ENCODE assay signal across 9 cellular contexts in genomic region chr1:168504064-168504837, GRCh38. TPM values are rescaled to one million over a fixed set of nuclear protein-coding genes. Genes with fewer than 3 reads are reported as not detected.
DNase-seq lines count a peak whose midpoint lies in the region; ATAC-seq, FAIRE-seq and TF ChIP-seq lines count a peak whose summit lies in the region.
"Had no signal": no experiment of that assay in that cellular context is flagged by ENCODE, and none has a peak within 500 bp of the region (broad histone marks: within the 10 kb centered on the region; RNA-seq: fewer than 3 reads in every experiment).

No MANE protein-coding gene starts in this region.

- H3K36me3 ChIP-seq in pancreas = no peaks in the 10 kb centered on the region

- H3K4me3 Mint-ChIP-seq in activated naive CD8-positive, alpha-beta T cell treated with anti-CD3 and anti-CD28 coated beads, Interleukin-2, amount 10 ng/mL, durations not matched to agents 7 days and 5 days = peak overlapping the region; percentile 25

- peaks cover 0 to 12% (median 12%) of the 10 kb centered on the region in 3 donors for H3K4me1 ChIP-seq in pancreas

- H3K9me3 ChIP-seq in pancreas = no peaks in the 10 kb centered on the region

- peak overlapping the region; percentile 80 for H3K27ac Mint-ChIP-seq in activated naive CD8-positive, alpha-beta T cell treated with anti-CD3 and anti-CD28 coated beads, Interleukin-2, amount 10 ng/mL, durations not matched to agents 7 days and 5 days

- peak overlapping the region in 1 of 4 donors; percentile 5 for H3K27ac ChIP-seq in pancreas

- WGBS in pancreas, 2 donors = 65 to 69% methylated on average over 4 of the region's 4 CpGs

- H3K36me3 Mint-ChIP-seq in activated naive CD8-positive, alpha-beta T cell treated with anti-CD3 and anti-CD28 coated beads, Interleukin-2, amount 10 ng/mL, durations not matched to agents 7 days and 5 days = peaks cover 58% of the 10 kb centered on the region

- ATAC-seq in HG03139 (IDR thresholded peaks at IDR 0.05; ENCODE audit: unreplicated experiment) (peak; percentile 62), pancreas (peak; percentile 67 to 86 (median 72))
- peak; percentile 99 for ATAC-seq in activated naive CD8-positive, alpha-beta T cell treated with anti-CD3 and anti-CD28 coated beads, Interleukin-2, amount 10 ng/mL, durations not matched to agents 7 days and 5 days (ENCODE audit: low read depth)

- no peak overlapping the region for H3K4me3 ChIP-seq in pancreas

- DNase-seq in stimulated activated CD4-positive, alpha-beta T cell treated with anti-CD3 and anti-CD28 coated beads, Interleukin-1b, Interleukin-23, amount 100 ng/mL, for 48 hours = peak; percentile 19
- DNase-seq in stimulated activated CD4-positive, alpha-beta T cell treated with anti-CD3 and anti-CD28 coated beads, Interleukin-12 subunit alpha, Interleukin-12 subunit beta, amount 100 ng/mL, for 4 hours = no peak
- no peak for DNase-seq in activated naive CD8-positive, alpha-beta T cell treated with anti-CD3 and anti-CD28 coated beads, Interleukin-2, amount 10 ng/mL, durations not matched to agents 7 days and 5 days
- DNase-seq in pancreas = peak in 2 of 6 donors; percentile 42 to 45
- no peak for DNase-seq in G401 (ENCODE audit: low spot score)
- no peak for DNase-seq in NCI-H1092 (lab: John Stamatoyannopoulos, UW)
- no peak for DNase-seq in SHP77 (lab: John Stamatoyannopoulos, UW)

- in situ Hi-C loops in G401 (cut with HindIII; ENCODE audit: low sequenced_read_pairs) = no loop called here

- intact Hi-C loops in pancreas (cut with DNase I) = no loop called here

- FAIRE-seq in pancreas (lab: Jason Lieb, UNC) = no peak

- H3K9me3 Mint-ChIP-seq in activated naive CD8-positive, alpha-beta T cell treated with anti-CD3 and anti-CD28 coated beads, Interleukin-2, amount 10 ng/mL, durations not matched to agents 7 days and 5 days = peaks cover 9% of the 10 kb centered on the region

- H3K27me3 ChIP-seq in pancreas = no peaks in the 10 kb centered on the region

- TF ChIP-seq CTCF in pancreas (IDR thresholded peaks at IDR 0.05) = no peak

- POLR2A ChIA-PET in activated naive CD8-positive, alpha-beta T cell treated with anti-CD3 and anti-CD28 coated beads, Interleukin-2, amount 10 ng/mL, durations not matched to agents 7 days and 5 days (lab: Charles Lee) = interaction anchor here (1.0 to 2.0 kb wide), 3 partner anchors 16 to 864 kb away, joined by 3 to 10 read pairs (median 3); partner anchors contain the start of genes BLZF1 and NME7

- no peaks in the 10 kb centered on the region for H3K27me3 Mint-ChIP-seq in activated naive CD8-positive, alpha-beta T cell treated with anti-CD3 and anti-CD28 coated beads, Interleukin-2, amount 10 ng/mL, durations not matched to agents 7 days and 5 days

- peaks cover 71% of the 10 kb centered on the region for H3K4me1 Mint-ChIP-seq in activated naive CD8-positive, alpha-beta T cell treated with anti-CD3 and anti-CD28 coated beads, Interleukin-2, amount 10 ng/mL, durations not matched to agents 7 days and 5 days

RNA-seq across cellular contexts. Expression of gene XCL2, which starts 39.5 kb away (rescaled TPM):
- total RNA-seq in activated naive CD8-positive, alpha-beta T cell treated with anti-CD3 and anti-CD28 coated beads, Interleukin-2, amount 10 ng/mL, durations not matched to agents 7 days and 5 days = 10 to 100 TPM; 15.4 to 19.3 TPM
- total RNA-seq in pancreas = under 1 TPM in 1 of 6 donors, not detected in 5; 0.52 TPM
- under 1 TPM in 1 of 2 donors, not detected in 1; 0.23 TPM for polyA plus RNA-seq in pancreas
- total RNA-seq in G401 (2014; rRNA removed; shearing (Covaris generic)) = not detected in 2 replicates
- total RNA-seq: urinary bladder had no signal

Comparison
In these comparisons a context has a peak if more than half of its experiments do, and no peak if none do; other contexts are left out.
1. RNA of gene XCL2, which starts 39.5 kb away (total RNA-seq): 15.4 to 19.3 TPM in activated naive CD8-positive, alpha-beta T cell treated with anti-CD3 and anti-CD28 coated beads, Interleukin-2, amount 10 ng/mL, durations not matched to agents 7 days and 5 days; 0.52 TPM in pancreas and not detected in G401; every median in the first group is over 10 times any median in the second.
2. Peak in every context shown above with its lines, with median percentiles within 50 percentile points of each other: ATAC-seq.